ENCODE assay signal across 1 cellular context in genomic region chr14:37615582-37616289, GRCh38.
A peak's percentile ranks its signal among the peaks of the same experiment; 100 is the strongest.
TF ChIP-seq lines count a peak whose summit lies in the region.

No MANE protein-coding gene starts in this region.

TF ChIP-seq in HepG2, 621 proteins besides CTCF, POLR2A, EP300 and RAD21 (continued from another document and continues in another):
- TF ChIP-seq ZXDC (CRISPR knock-in tag; IDR thresholded peaks at IDR 0.05) (no peak), SIX4 (CRISPR knock-in tag; IDR thresholded peaks at IDR 0.05) (no peak), IRX3 (CRISPR knock-in tag; IDR thresholded peaks at IDR 0.05; ENCODE audit: borderline replicate concordance, low read depth) (no peak), SAP130 (CRISPR knock-in tag; IDR thresholded peaks at IDR 0.05; ENCODE audit: low read depth) (0 out of 2 replicates have a peak, but pooled peaks have one; percentile 9), AFF4 (CRISPR knock-in tag; IDR thresholded peaks at IDR 0.05) (no peak), RARA (CRISPR knock-in tag; IDR thresholded peaks at IDR 0.05) (no peak), TARDBP (CRISPR knock-in tag; IDR thresholded peaks at IDR 0.05) (no peak), CC2D1A (CRISPR knock-in tag; IDR thresholded peaks at IDR 0.05) (no peak), KDM1A (CRISPR knock-in tag; IDR thresholded peaks at IDR 0.05) (0 out of 2 replicates have a peak, but pooled peaks have one; percentile 6), ZNF556 (CRISPR knock-in tag; IDR thresholded peaks at IDR 0.05; ENCODE audit: borderline replicate concordance) (no peak), NRL (CRISPR knock-in tag; IDR thresholded peaks at IDR 0.05; ENCODE audit: borderline replicate concordance) (no peak), UBTF (CRISPR knock-in tag; IDR thresholded peaks at IDR 0.05) (no peak), MXD4 (CRISPR knock-in tag; IDR thresholded peaks at IDR 0.05) (no peak), MIER2 (CRISPR knock-in tag; IDR thresholded peaks at IDR 0.05) (no peak), ZNF577 (CRISPR knock-in tag; IDR thresholded peaks at IDR 0.05; ENCODE audit: borderline replicate concordance, low read depth) (no peak), GRHL1 (CRISPR knock-in tag; conservative IDR thresholded peaks at IDR 0.05) (no peak), BHLHE40 (IDR thresholded peaks at IDR 0.05; ENCODE audit: low read length) (no peak), SOX5 (CRISPR knock-in tag; IDR thresholded peaks at IDR 0.05; ENCODE audit: borderline replicate concordance) (no peak), MLLT10 (CRISPR knock-in tag; IDR thresholded peaks at IDR 0.05) (no peak), ZNF276 (CRISPR knock-in tag; IDR thresholded peaks at IDR 0.05; ENCODE audit: low read depth) (no peak), ZNF512B (CRISPR knock-in tag; IDR thresholded peaks at IDR 0.05; ENCODE audit: borderline replicate concordance) (no peak), HOXA5 (CRISPR knock-in tag; IDR thresholded peaks at IDR 0.05) (no peak), ZNF891 (CRISPR knock-in tag; IDR thresholded peaks at IDR 0.05) (no peak), KMT2B (CRISPR knock-in tag; IDR thresholded peaks at IDR 0.05) (0 out of 2 replicates have a peak, but pooled peaks have one; percentile 16), GABPB1 (CRISPR knock-in tag; IDR thresholded peaks at IDR 0.05) (no peak), SOX13 (IDR thresholded peaks at IDR 0.05) (no peak), SOX13 (CRISPR knock-in tag; conservative IDR thresholded peaks at IDR 0.05 in 1 of 2, IDR thresholded peaks at IDR 0.05 in 1 of 2) (peak in 1 of 2 experiments; percentile 15; a peak in 2 of 4 replicates), SALL2 (CRISPR knock-in tag; IDR thresholded peaks at IDR 0.05) (no peak), NR2F1 (CRISPR knock-in tag; IDR thresholded peaks at IDR 0.05) (no peak), U2AF1 (optimal IDR thresholded peaks at IDR 0.05; ENCODE audit: low read depth, low read length) (no peak), ZNF629 (CRISPR knock-in tag; conservative IDR thresholded peaks at IDR 0.05) (no peak), ZNF720 (CRISPR knock-in tag; IDR thresholded peaks at IDR 0.05) (no peak), ZSCAN31 (CRISPR knock-in tag; IDR thresholded peaks at IDR 0.05; ENCODE audit: low read depth) (no peak), ZNF841 (CRISPR knock-in tag; IDR thresholded peaks at IDR 0.05; ENCODE audit: borderline replicate concordance) (no peak), EHMT2 (IDR thresholded peaks at IDR 0.05; ENCODE audit: borderline replicate concordance, low read depth, low read length) (0 out of 2 replicates have a peak, but pooled peaks have one; percentile 7), ZGPAT (CRISPR knock-in tag; IDR thresholded peaks at IDR 0.05) (peak; percentile 23; the same call in 1 of the 2 replicates), ZNF878 (CRISPR knock-in tag; IDR thresholded peaks at IDR 0.05) (0 out of 2 replicates have a peak, but pooled peaks have one; percentile 4), MTF1 (CRISPR knock-in tag; IDR thresholded peaks at IDR 0.05) (no peak), SOX6 (IDR thresholded peaks at IDR 0.05) (0 out of 2 replicates have a peak, but pooled peaks have one; percentile 53), SOX6 (CRISPR knock-in tag; IDR thresholded peaks at IDR 0.05) (no peak), ZNF253 (CRISPR knock-in tag; IDR thresholded peaks at IDR 0.05; ENCODE audit: borderline replicate concordance) (no peak), MZF1 (CRISPR knock-in tag; IDR thresholded peaks at IDR 0.05; ENCODE audit: borderline replicate concordance) (no peak), ZNF552 (CRISPR knock-in tag; IDR thresholded peaks at IDR 0.05; ENCODE audit: borderline replicate concordance) (no peak), ZMYM2 (CRISPR knock-in tag; IDR thresholded peaks at IDR 0.05) (peak; percentile 67; the same call in 1 of the 2 replicates), SUZ12 (IDR thresholded peaks at IDR 0.05; ENCODE audit: low read depth, low read length) (no peak), ZBTB25 (CRISPR knock-in tag; IDR thresholded peaks at IDR 0.05) (no peak), MXI1 (IDR thresholded peaks at IDR 0.05; ENCODE audit: borderline replicate concordance, low read depth, low read length) (no peak), RAD51 (IDR thresholded peaks at IDR 0.05; ENCODE audit: borderline replicate concordance) (peak; percentile 13; the same call in 1 of the 2 replicates)
